ENCODE assay signal across 12 cellular contexts in genomic region chr9:89340332-89340731, GRCh38. TPM values are rescaled to one million over a fixed set of nuclear protein-coding genes. Genes with fewer than 3 reads are reported as not detected.
A peak's percentile ranks its signal among the peaks of the same experiment; 100 is the strongest.
DNase-seq lines count a peak whose midpoint lies in the region; ATAC-seq and TF ChIP-seq lines count a peak whose summit lies in the region.
"Had no signal": no experiment of that assay in that cellular context is flagged by ENCODE, and none has a peak within 500 bp of the region (broad histone marks: within the 10 kb centered on the region; RNA-seq: fewer than 3 reads in every experiment).

No MANE protein-coding gene starts in this region.

- H3K9me3 Mint-ChIP-seq in activated naive CD4-positive, alpha-beta T cell treated with anti-CD3 and anti-CD28 coated beads for 36 hours: no peaks in the 10 kb centered on the region
- H3K9me3 Mint-ChIP-seq in stimulated activated naive CD8-positive, alpha-beta T cell treated with anti-CD3 and anti-CD28 coated beads, Interleukin-15, Interleukin-2, amounts not matched to agents 100 ng/mL and 50 ng/mL, for 24 hours: no peaks in the 10 kb centered on the region
- H3K9me3 Mint-ChIP-seq: HFFc6 had no signal

- TF ChIP-seq EP300 in tibial nerve (IDR thresholded peaks at IDR 0.05): no peak

- H3K36me3 Mint-ChIP-seq in activated naive CD4-positive, alpha-beta T cell treated with anti-CD3 and anti-CD28 coated beads for 36 hours (ENCODE audit: low read depth): peaks cover 64% of the 10 kb centered on the region
- H3K36me3 Mint-ChIP-seq in stimulated activated naive CD8-positive, alpha-beta T cell treated with anti-CD3 and anti-CD28 coated beads, Interleukin-15, Interleukin-2, amounts not matched to agents 100 ng/mL and 50 ng/mL, for 24 hours (ENCODE audit: low read depth): peaks cover 88% of the 10 kb centered on the region

- H3K9me3 ChIP-seq in tibial nerve: no peaks in the 10 kb centered on the region
- H3K9me3 ChIP-seq in breast epithelium: no peaks in the 10 kb centered on the region

- ATAC-seq in GM21576 (IDR thresholded peaks at IDR 0.05; ENCODE audit: unreplicated experiment) (peak; percentile 73), HG03558 (IDR thresholded peaks at IDR 0.05; ENCODE audit: extremely low read depth, unreplicated experiment) (peak; percentile 76)

- H3K27me3 ChIP-seq in tibial nerve (no peaks in the 10 kb centered on the region), breast epithelium (no peaks in the 10 kb centered on the region)

- peaks cover 48% of the 10 kb centered on the region for H3K4me1 Mint-ChIP-seq in activated naive CD4-positive, alpha-beta T cell treated with anti-CD3 and anti-CD28 coated beads for 36 hours (ENCODE audit: low read depth)
- peaks cover 54% of the 10 kb centered on the region for H3K4me1 Mint-ChIP-seq in stimulated activated naive CD8-positive, alpha-beta T cell treated with anti-CD3 and anti-CD28 coated beads, Interleukin-15, Interleukin-2, amounts not matched to agents 100 ng/mL and 50 ng/mL, for 24 hours (ENCODE audit: low read depth)

- H3K27ac Mint-ChIP-seq in activated naive CD4-positive, alpha-beta T cell treated with anti-CD3 and anti-CD28 coated beads for 36 hours: peak overlapping the region; percentile 67
- peak overlapping the region; percentile 61 for H3K27ac Mint-ChIP-seq in stimulated activated naive CD8-positive, alpha-beta T cell treated with anti-CD3 and anti-CD28 coated beads, Interleukin-15, Interleukin-2, amounts not matched to agents 100 ng/mL and 50 ng/mL, for 24 hours
- H3K27ac Mint-ChIP-seq: HFFc6 had no signal

- DNase-seq in activated naive CD4-positive, alpha-beta T cell treated with anti-CD3 and anti-CD28 coated beads for 36 hours: peak; percentile 31
- DNase-seq in activated naive CD4-positive, alpha-beta T cell treated with Interleukin-2 at 50 U/mL for 16 hours: no peak
- DNase-seq in activated effector memory CD4-positive, alpha-beta T cell treated with anti-CD3 and anti-CD28 coated beads, Interleukin-2, amount 50 U/mL, for 16 hours: no peak
- DNase-seq in tibial nerve (ENCODE audit: low spot score in 2 of 2) (no peak), breast epithelium (ENCODE audit: low spot score in 2 of 2) (no peak)
- DNase-seq: HFFc6, NCI-H187, posterior cingulate gyrus, SHP77 treated with DMSO at 0.1 percent for 48 hours had no signal

- TF ChIP-seq POLR2A in tibial nerve (IDR thresholded peaks at IDR 0.05) (no peak), breast epithelium (IDR thresholded peaks at IDR 0.05) (no peak)

- H3K4me3 Mint-ChIP-seq in activated naive CD4-positive, alpha-beta T cell treated with anti-CD3 and anti-CD28 coated beads for 36 hours: no peak overlapping the region
- no peak overlapping the region for H3K4me3 Mint-ChIP-seq in stimulated activated naive CD8-positive, alpha-beta T cell treated with anti-CD3 and anti-CD28 coated beads, Interleukin-15, Interleukin-2, amounts not matched to agents 100 ng/mL and 50 ng/mL, for 24 hours
- H3K4me3 Mint-ChIP-seq: HFFc6 had no signal

- TF ChIP-seq CTCF in tibial nerve (IDR thresholded peaks at IDR 0.05) (no peak), breast epithelium (IDR thresholded peaks at IDR 0.05) (no peak)

- intact Hi-C loops in activated naive CD4-positive, alpha-beta T cell treated with anti-CD3 and anti-CD28 coated beads for 36 hours (cut with micrococcal nuclease): loop anchor here (1.0 to 2.0 kb wide), 3 partner anchors 21 to 82 kb away; no protein-coding TSS in a partner anchor
- intact Hi-C loops in breast epithelium (cut with DNase I; ENCODE audit: low total_unique reads): no loop called here

- H3K36me3 ChIP-seq in tibial nerve (peaks cover 6 to 97% (median 37%) of the 10 kb centered on the region in 3 donors), breast epithelium (peaks cover 9% of the 10 kb centered on the region)

- CTCF ChIA-PET in activated naive CD4-positive, alpha-beta T cell treated with anti-CD3 and anti-CD28 coated beads for 36 hours (lab: Charles Lee): no interaction called here

- H3K4me3 ChIP-seq in tibial nerve (no peak overlapping the region), breast epithelium (no peak overlapping the region)

- no peaks in the 10 kb centered on the region for H3K27me3 Mint-ChIP-seq in activated naive CD4-positive, alpha-beta T cell treated with anti-CD3 and anti-CD28 coated beads for 36 hours (ENCODE audit: low read depth)
- H3K27me3 Mint-ChIP-seq in stimulated activated naive CD8-positive, alpha-beta T cell treated with anti-CD3 and anti-CD28 coated beads, Interleukin-15, Interleukin-2, amounts not matched to agents 100 ng/mL and 50 ng/mL, for 24 hours: no peaks in the 10 kb centered on the region

- H3K4me1 ChIP-seq in tibial nerve (no peaks in the 10 kb centered on the region), breast epithelium (no peaks in the 10 kb centered on the region)

- H3K27ac ChIP-seq in tibial nerve: no peak overlapping the region
- H3K27ac ChIP-seq in breast epithelium: no peak overlapping the region

- WGBS in tibial nerve, 2 donors: 92 to 95% methylated on average over 3 of the region's 3 CpGs

RNA-seq across cellular contexts. Expression of gene SECISBP2, which starts 22.0 kb away (rescaled TPM):
- total RNA-seq in activated naive CD4-positive, alpha-beta T cell treated with anti-CD3 and anti-CD28 coated beads for 36 hours: 10 to 100 TPM; 42.8 to 45.8 TPM
- total RNA-seq in tibial nerve (10 to 100 TPM; 57.7 to 77.1 (median 64.8) TPM), breast epithelium (10 to 100 TPM; 40.5 to 84.7 (median 76.0) TPM)

RNA-seq across cellular contexts. Expression of gene CKS2, which starts 29.3 kb away (rescaled TPM):
- 100 to 1,000 TPM; 278 to 292 TPM for total RNA-seq in activated naive CD4-positive, alpha-beta T cell treated with anti-CD3 and anti-CD28 coated beads for 36 hours
- total RNA-seq in tibial nerve (1 to 10 TPM; 3.5 to 7.2 (median 6.1) TPM), breast epithelium (10 to 100 TPM; 18.2 to 32.4 (median 21.7) TPM)

Comparison
In these comparisons a context has a peak if more than half of its experiments do, and no peak if none do; other contexts are left out.
1. RNA of gene CKS2, which starts 29.3 kb away (total RNA-seq): 278 to 292 TPM in activated naive CD4-positive, alpha-beta T cell treated with anti-CD3 and anti-CD28 coated beads for 36 hours; 18.2 to 32.4 TPM in breast epithelium and 3.5 to 7.2 TPM in tibial nerve; every median in the first group is over 4 times any median in the second.